ENCODE assay signal across 18 cellular contexts in genomic region chr1:116254776-116255175, GRCh38.
DNase-seq lines count a peak whose midpoint lies in the region; ATAC-seq and TF ChIP-seq lines count a peak whose summit lies in the region.
"Had no signal": no experiment of that assay in that cellular context is flagged by ENCODE, and none has a peak within 500 bp of the region (broad histone marks: within the 10 kb centered on the region; RNA-seq: fewer than 3 reads in every experiment).

No MANE protein-coding gene starts in this region.

- H3K4me3 ChIP-seq in choroid plexus epithelial cell (ENCODE audit: low read depth, low read length) (no peak overlapping the region), mesenchymal stem cell (ENCODE audit: insufficient read depth in 1 of 2, low read depth in 1 of 2, low read length in 2 of 2) (no peak overlapping the region), thyroid gland (replicated peaks in 1 of 3) (no peak overlapping the region)

- no peak overlapping the region for H4K91ac ChIP-seq in mesenchymal stem cell (ENCODE audit: low read length)

- no peak overlapping the region for H3K4ac ChIP-seq in mesenchymal stem cell (ENCODE audit: low read depth in 1 of 2, low read length in 2 of 2)

- no peaks in the 10 kb centered on the region for H3K36me3 ChIP-seq in mesenchymal stem cell (ENCODE audit: control insufficient read depth in 1 of 2, insufficient read depth in 2 of 2, low read depth in 1 of 2, low read length in 2 of 2)
- H3K36me3 ChIP-seq in thyroid gland, result no peaks in the 10 kb centered on the region
- H3K36me3 ChIP-seq: brain microvascular endothelial cell had no signal

- H3K4me3 Mint-ChIP-seq in activated naive CD8-positive, alpha-beta T cell treated with anti-CD3 and anti-CD28 coated beads, Interleukin-2, amount 50 U/mL, for 24 hours, result no peak overlapping the region
- no peak overlapping the region for H3K4me3 Mint-ChIP-seq in activated naive CD8-positive, alpha-beta T cell treated with anti-CD3 and anti-CD28 coated beads for 36 hours
- H3K4me3 Mint-ChIP-seq in naive thymus-derived CD8-positive, alpha-beta T cell, result no peak overlapping the region
- H3K4me3 Mint-ChIP-seq: CD4-positive, alpha-beta T cell; H9; memory B cell had no signal

- peaks cover 3% of the 10 kb centered on the region for H3K27me3 Mint-ChIP-seq in activated naive CD8-positive, alpha-beta T cell treated with anti-CD3 and anti-CD28 coated beads, Interleukin-2, amount 50 U/mL, for 24 hours
- H3K27me3 Mint-ChIP-seq in activated naive CD8-positive, alpha-beta T cell treated with anti-CD3 and anti-CD28 coated beads for 36 hours, result no peaks in the 10 kb centered on the region
- H3K27me3 Mint-ChIP-seq in naive thymus-derived CD8-positive, alpha-beta T cell, result no peaks in the 10 kb centered on the region
- H3K27me3 Mint-ChIP-seq: CD4-positive, alpha-beta T cell had no signal

- H3K27ac ChIP-seq in mesenchymal stem cell (ENCODE audit: low read length, poor library complexity, severe bottlenecking) (no peak overlapping the region), thyroid gland (peak overlapping the region in 2 of 3 donors; percentile 3 to 64)
- H3K27ac ChIP-seq: brain microvascular endothelial cell had no signal

- H3K4me1 Mint-ChIP-seq in activated naive CD8-positive, alpha-beta T cell treated with anti-CD3 and anti-CD28 coated beads, Interleukin-2, amount 50 U/mL, for 24 hours, result peaks cover 45% of the 10 kb centered on the region
- H3K4me1 Mint-ChIP-seq in activated naive CD8-positive, alpha-beta T cell treated with anti-CD3 and anti-CD28 coated beads for 36 hours, result peaks cover 32% of the 10 kb centered on the region
- H3K4me1 Mint-ChIP-seq in naive thymus-derived CD8-positive, alpha-beta T cell, result peaks cover 6 to 20% (median 11%) of the 10 kb centered on the region in 4 donors
- H3K4me1 Mint-ChIP-seq: memory B cell had no signal

- 73% methylated on average over 1 of the region's 1 CpG for WGBS in mesenchymal stem cell
- WGBS in thyroid gland, 2 donors, result 47 to 51% methylated on average over 1 of the region's 1 CpG

- no peak overlapping the region for H4K8ac ChIP-seq in mesenchymal stem cell (ENCODE audit: low read length)

- no peak overlapping the region for H2AFZ ChIP-seq in mesenchymal stem cell (ENCODE audit: low read depth, low read length)

- no peak overlapping the region for H2BK120ac ChIP-seq in mesenchymal stem cell (ENCODE audit: low read depth, low read length)

- intact Hi-C loops in thyroid gland (cut with DNase I), result no loop called here

- TF ChIP-seq CTCF in choroid plexus epithelial cell (conservative IDR thresholded peaks at IDR 0.05; ENCODE audit: low read depth, low read length) (no peak), thyroid gland (IDR thresholded peaks at IDR 0.05) (no peak)

- POLR2A ChIA-PET in naive thymus-derived CD8-positive, alpha-beta T cell (lab: Charles Lee), result interaction anchor here (1.2 kb wide), 1 partner anchor 163 kb away, joined by 4 read pairs; no protein-coding TSS in a partner anchor

- TF ChIP-seq POLR2A in thyroid gland (IDR thresholded peaks at IDR 0.05), result no peak

- no peaks in the 10 kb centered on the region for H3K36me3 Mint-ChIP-seq in activated naive CD8-positive, alpha-beta T cell treated with anti-CD3 and anti-CD28 coated beads, Interleukin-2, amount 50 U/mL, for 24 hours (ENCODE audit: low read depth)
- peaks cover 2% of the 10 kb centered on the region for H3K36me3 Mint-ChIP-seq in activated naive CD8-positive, alpha-beta T cell treated with anti-CD3 and anti-CD28 coated beads for 36 hours
- no peaks in the 10 kb centered on the region for H3K36me3 Mint-ChIP-seq in naive thymus-derived CD8-positive, alpha-beta T cell
- H3K36me3 Mint-ChIP-seq: memory B cell had no signal

- H3K9me3 Mint-ChIP-seq in activated naive CD8-positive, alpha-beta T cell treated with anti-CD3 and anti-CD28 coated beads, Interleukin-2, amount 50 U/mL, for 24 hours, result peaks cover 3% of the 10 kb centered on the region
- no peaks in the 10 kb centered on the region for H3K9me3 Mint-ChIP-seq in activated naive CD8-positive, alpha-beta T cell treated with anti-CD3 and anti-CD28 coated beads for 36 hours
- peaks cover 0 to 4% (median 0%) of the 10 kb centered on the region in 9 donors for H3K9me3 Mint-ChIP-seq in naive thymus-derived CD8-positive, alpha-beta T cell
- H3K9me3 Mint-ChIP-seq: CD4-positive, alpha-beta T cell; H9; memory B cell had no signal

- H2BK12ac ChIP-seq in mesenchymal stem cell (ENCODE audit: low read length in 2 of 2), result no peak overlapping the region

- peak overlapping the region; percentile 9 for H2AK5ac ChIP-seq in mesenchymal stem cell (ENCODE audit: low read length, severe bottlenecking)

- no peak overlapping the region for H3K23ac ChIP-seq in mesenchymal stem cell (ENCODE audit: low read length in 2 of 2)

- no peaks in the 10 kb centered on the region for H3K79me1 ChIP-seq in mesenchymal stem cell (replicated peaks; ENCODE audit: low read length, poor library complexity, severe bottlenecking)

- no peak overlapping the region for H3K18ac ChIP-seq in mesenchymal stem cell (ENCODE audit: low read depth in 1 of 2, low read length in 2 of 2)

- H2BK15ac ChIP-seq in mesenchymal stem cell (ENCODE audit: low read depth, poor library complexity, severe bottlenecking), result no peak overlapping the region

- H3K4me1 ChIP-seq in mesenchymal stem cell (ENCODE audit: control insufficient read depth, insufficient read depth, low read depth, low read length) (peaks cover 11% of the 10 kb centered on the region), thyroid gland (peaks cover 21 to 29% of the 10 kb centered on the region in 2 donors)

- ATAC-seq in activated naive CD8-positive, alpha-beta T cell treated with anti-CD3 and anti-CD28 coated beads, Interleukin-2, amount 50 U/mL, for 24 hours, result peak; percentile 61
- no peak for ATAC-seq in HG02623 (IDR thresholded peaks at IDR 0.05; ENCODE audit: unreplicated experiment)
- no peak for ATAC-seq in naive thymus-derived CD8-positive, alpha-beta T cell

- H3K4me2 ChIP-seq in mesenchymal stem cell (ENCODE audit: low read length, poor library complexity, severe bottlenecking), result no peak overlapping the region

- no peak overlapping the region for H3K27ac Mint-ChIP-seq in activated naive CD8-positive, alpha-beta T cell treated with anti-CD3 and anti-CD28 coated beads, Interleukin-2, amount 50 U/mL, for 24 hours
- no peak overlapping the region for H3K27ac Mint-ChIP-seq in activated naive CD8-positive, alpha-beta T cell treated with anti-CD3 and anti-CD28 coated beads for 36 hours
- no peak overlapping the region for H3K27ac Mint-ChIP-seq in naive thymus-derived CD8-positive, alpha-beta T cell
- H3K27ac Mint-ChIP-seq: CD4-positive, alpha-beta T cell; memory B cell had no signal

- H3K9me3 ChIP-seq in mesenchymal stem cell (ENCODE audit: control insufficient read depth, low read length) (no peaks in the 10 kb centered on the region), thyroid gland (no peaks in the 10 kb centered on the region)

- no peak overlapping the region for H3K9ac ChIP-seq in mesenchymal stem cell (ENCODE audit: low read length)

- peaks cover 0 to 5% of the 10 kb centered on the region in 2 experiments for H3K27me3 ChIP-seq in mesenchymal stem cell (ENCODE audit: control insufficient read depth in 1 of 2, insufficient read depth in 1 of 2, low read length in 2 of 2)
- no peaks in the 10 kb centered on the region for H3K27me3 ChIP-seq in thyroid gland
- H3K27me3 ChIP-seq: brain microvascular endothelial cell had no signal

- no peak for DNase-seq in activated naive CD8-positive, alpha-beta T cell treated with anti-CD3 and anti-CD28 coated beads, Interleukin-2, amount 50 U/mL, for 24 hours
- DNase-seq in activated naive CD8-positive, alpha-beta T cell treated with anti-CD3 and anti-CD28 coated beads for 36 hours, result no peak
- peak; percentile 1 for DNase-seq in choroid plexus epithelial cell (ENCODE audit: low read depth)
- no peak for DNase-seq in mesenchymal stem cell
- no peak for DNase-seq in thyroid gland
- no peak for DNase-seq in stimulated activated naive CD4-positive, alpha-beta T cell treated with Interleukin-2 at 50 U/mL for 16 hours (lab: John Stamatoyannopoulos, UW)
- no peak for DNase-seq in naive thymus-derived CD8-positive, alpha-beta T cell
- DNase-seq: activated CD4-positive, CD25-positive, alpha-beta regulatory T cell; activated naive CD4-positive, alpha-beta T cell; brain microvascular endothelial cell; CD4-positive, alpha-beta T cell; effector memory CD4-positive, alpha-beta T cell; H9; NCI-H2081 treated with DMSO at 0.1 percent for 48 hours; stimulated activated naive CD4-positive, alpha-beta T cell; T-helper 1 cell had no signal

- no peak overlapping the region for H2BK5ac ChIP-seq in mesenchymal stem cell (ENCODE audit: low read depth, low read length, poor library complexity, severe bottlenecking)

- H3K14ac ChIP-seq in mesenchymal stem cell (ENCODE audit: low read length in 2 of 2), result no peak overlapping the region
